In the genomic region with DNA sequence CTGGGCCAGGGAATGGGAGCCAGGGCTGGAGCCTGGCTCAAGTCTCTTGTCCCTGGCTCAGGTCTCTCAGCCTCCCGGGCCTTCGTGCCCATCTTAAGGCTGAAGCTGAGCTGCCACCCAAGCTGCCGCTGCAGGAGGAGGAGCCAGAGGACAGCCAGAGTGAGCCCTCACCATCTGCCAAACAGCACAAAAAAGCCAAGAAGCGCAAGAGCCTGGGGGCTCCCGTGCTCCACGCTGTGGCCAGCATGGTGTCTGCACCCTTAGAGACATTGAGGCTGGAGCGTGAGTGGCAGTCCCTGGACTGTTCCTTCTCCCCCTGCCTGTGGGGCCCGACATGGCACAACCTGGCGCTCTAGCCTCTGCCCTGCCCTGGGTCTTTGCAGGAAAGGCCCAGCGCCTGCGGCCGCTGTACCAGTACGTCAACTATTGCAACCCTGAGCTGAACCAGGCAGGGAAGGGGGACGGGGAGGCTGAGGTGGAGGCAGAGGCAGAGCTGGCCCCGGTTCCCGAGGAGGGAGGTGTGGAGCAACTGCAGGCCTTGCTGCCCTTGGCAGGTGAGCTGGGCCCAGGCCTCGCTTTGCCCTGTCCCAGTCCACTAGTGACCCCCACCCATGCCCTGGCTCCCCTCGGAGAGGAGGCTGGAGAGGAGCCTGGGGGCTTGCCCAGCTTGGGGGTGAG, we compare ENCODE assay signal across 1 cellular context.
TF ChIP-seq lines count a peak whose summit lies in the region.

No MANE protein-coding gene starts in this region.

TF ChIP-seq in HepG2, 621 proteins besides CTCF, POLR2A, EP300 and RAD21 (continued from another document and continues in another):
- TF ChIP-seq MXD3 (CRISPR knock-in tag; IDR thresholded peaks at IDR 0.05) (no peak), HNF4G (IDR thresholded peaks at IDR 0.05; ENCODE audit: borderline replicate concordance, low read depth, low read length) (no peak), HNF4G (CRISPR knock-in tag; IDR thresholded peaks at IDR 0.05; ENCODE audit: borderline replicate concordance, low read depth) (no peak; the same call in none of the 2 replicates), ZNF280D (CRISPR knock-in tag; IDR thresholded peaks at IDR 0.05) (peak; percentile 92), SIN3A (IDR thresholded peaks at IDR 0.05; ENCODE audit: borderline replicate concordance, low read depth, low read length) (peak; percentile 85; the same call in 1 of the 2 replicates), HMGA1 (CRISPR knock-in tag; conservative IDR thresholded peaks at IDR 0.05) (no peak), ZFP1 (CRISPR knock-in tag; IDR thresholded peaks at IDR 0.05) (peak; percentile 64; the same call in 1 of the 2 replicates), CEBPG (CRISPR knock-in tag; IDR thresholded peaks at IDR 0.05) (peak; percentile 60), ZSCAN29 (CRISPR knock-in tag; conservative IDR thresholded peaks at IDR 0.05) (0 out of 2 replicates have a peak, but pooled peaks have one; percentile 65), ZNF781 (CRISPR knock-in tag; IDR thresholded peaks at IDR 0.05; ENCODE audit: borderline replicate concordance, not compliant biosample characterization) (peak; percentile 72), ZNF792 (CRISPR knock-in tag; IDR thresholded peaks at IDR 0.05) (peak; percentile 72; the same call in 1 of the 2 replicates), ZNF891 (CRISPR knock-in tag; IDR thresholded peaks at IDR 0.05) (0 out of 2 replicates have a peak, but pooled peaks have one; percentile 3), ZFP91 (CRISPR knock-in tag; IDR thresholded peaks at IDR 0.05; ENCODE audit: borderline replicate concordance) (peak; percentile 77), ZC3H4 (CRISPR knock-in tag; IDR thresholded peaks at IDR 0.05; ENCODE audit: borderline replicate concordance) (0 out of 2 replicates have a peak, but pooled peaks have one; percentile 26), MAFF (IDR thresholded peaks at IDR 0.05; ENCODE audit: low read depth, low read length) (peak; percentile 37; the same call in 1 of the 2 replicates), U2AF1 (optimal IDR thresholded peaks at IDR 0.05; ENCODE audit: low read depth, low read length) (peak; percentile 84), PAF1 (CRISPR knock-in tag; IDR thresholded peaks at IDR 0.05) (0 out of 2 replicates have a peak, but pooled peaks have one; percentile 20), PCBP2 (optimal IDR thresholded peaks at IDR 0.05; ENCODE audit: low read depth, low read length, poor library complexity, severe bottlenecking) (no peak), NFE2 (CRISPR knock-in tag; IDR thresholded peaks at IDR 0.05) (no peak), ZNF761 (CRISPR knock-in tag; conservative IDR thresholded peaks at IDR 0.05) (peak; percentile 62; the same call in 1 of the 2 replicates), RNF2 (conservative IDR thresholded peaks at IDR 0.05; ENCODE audit: low read depth) (no peak; the same call in 1 of the 2 replicates), ZNF282 (IDR thresholded peaks at IDR 0.05; ENCODE audit: partially characterized antibody) (no peak), ZNF12 (CRISPR knock-in tag; IDR thresholded peaks at IDR 0.05) (peak; percentile 39; the same call in 1 of the 2 replicates), ZNF451 (CRISPR knock-in tag; IDR thresholded peaks at IDR 0.05) (peak; percentile 86)
- TF ChIP-seq, protein P1, sequence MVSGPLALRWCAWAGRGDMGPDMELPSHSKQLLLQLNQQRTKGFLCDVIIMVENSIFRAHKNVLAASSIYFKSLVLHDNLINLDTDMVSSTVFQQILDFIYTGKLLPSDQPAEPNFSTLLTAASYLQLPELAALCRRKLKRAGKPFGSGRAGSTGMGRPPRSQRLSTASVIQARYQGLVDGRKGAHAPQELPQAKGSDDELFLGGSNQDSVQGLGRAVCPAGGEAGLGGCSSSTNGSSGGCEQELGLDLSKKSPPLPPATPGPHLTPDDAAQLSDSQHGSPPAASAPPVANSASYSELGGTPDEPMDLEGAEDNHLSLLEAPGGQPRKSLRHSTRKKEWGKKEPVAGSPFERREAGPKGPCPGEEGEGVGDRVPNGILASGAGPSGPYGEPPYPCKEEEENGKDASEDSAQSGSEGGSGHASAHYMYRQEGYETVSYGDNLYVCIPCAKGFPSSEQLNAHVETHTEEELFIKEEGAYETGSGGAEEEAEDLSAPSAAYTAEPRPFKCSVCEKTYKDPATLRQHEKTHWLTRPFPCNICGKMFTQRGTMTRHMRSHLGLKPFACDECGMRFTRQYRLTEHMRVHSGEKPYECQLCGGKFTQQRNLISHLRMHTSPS (CRISPR knock-in tag; IDR thresholded peaks at IDR 0.05; ENCODE audit: low read depth), result peak; percentile 93
- TF ChIP-seq, protein P2, sequence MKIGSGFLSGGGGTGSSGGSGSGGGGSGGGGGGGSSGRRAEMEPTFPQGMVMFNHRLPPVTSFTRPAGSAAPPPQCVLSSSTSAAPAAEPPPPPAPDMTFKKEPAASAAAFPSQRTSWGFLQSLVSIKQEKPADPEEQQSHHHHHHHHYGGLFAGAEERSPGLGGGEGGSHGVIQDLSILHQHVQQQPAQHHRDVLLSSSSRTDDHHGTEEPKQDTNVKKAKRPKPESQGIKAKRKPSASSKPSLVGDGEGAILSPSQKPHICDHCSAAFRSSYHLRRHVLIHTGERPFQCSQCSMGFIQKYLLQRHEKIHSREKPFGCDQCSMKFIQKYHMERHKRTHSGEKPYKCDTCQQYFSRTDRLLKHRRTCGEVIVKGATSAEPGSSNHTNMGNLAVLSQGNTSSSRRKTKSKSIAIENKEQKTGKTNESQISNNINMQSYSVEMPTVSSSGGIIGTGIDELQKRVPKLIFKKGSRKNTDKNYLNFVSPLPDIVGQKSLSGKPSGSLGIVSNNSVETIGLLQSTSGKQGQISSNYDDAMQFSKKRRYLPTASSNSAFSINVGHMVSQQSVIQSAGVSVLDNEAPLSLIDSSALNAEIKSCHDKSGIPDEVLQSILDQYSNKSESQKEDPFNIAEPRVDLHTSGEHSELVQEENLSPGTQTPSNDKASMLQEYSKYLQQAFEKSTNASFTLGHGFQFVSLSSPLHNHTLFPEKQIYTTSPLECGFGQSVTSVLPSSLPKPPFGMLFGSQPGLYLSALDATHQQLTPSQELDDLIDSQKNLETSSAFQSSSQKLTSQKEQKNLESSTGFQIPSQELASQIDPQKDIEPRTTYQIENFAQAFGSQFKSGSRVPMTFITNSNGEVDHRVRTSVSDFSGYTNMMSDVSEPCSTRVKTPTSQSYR (CRISPR knock-in tag; IDR thresholded peaks at IDR 0.05; ENCODE audit: borderline replicate concordance), result peak; percentile 42; the same call in 1 of the 2 replicates
- TF ChIP-seq, protein P3, sequence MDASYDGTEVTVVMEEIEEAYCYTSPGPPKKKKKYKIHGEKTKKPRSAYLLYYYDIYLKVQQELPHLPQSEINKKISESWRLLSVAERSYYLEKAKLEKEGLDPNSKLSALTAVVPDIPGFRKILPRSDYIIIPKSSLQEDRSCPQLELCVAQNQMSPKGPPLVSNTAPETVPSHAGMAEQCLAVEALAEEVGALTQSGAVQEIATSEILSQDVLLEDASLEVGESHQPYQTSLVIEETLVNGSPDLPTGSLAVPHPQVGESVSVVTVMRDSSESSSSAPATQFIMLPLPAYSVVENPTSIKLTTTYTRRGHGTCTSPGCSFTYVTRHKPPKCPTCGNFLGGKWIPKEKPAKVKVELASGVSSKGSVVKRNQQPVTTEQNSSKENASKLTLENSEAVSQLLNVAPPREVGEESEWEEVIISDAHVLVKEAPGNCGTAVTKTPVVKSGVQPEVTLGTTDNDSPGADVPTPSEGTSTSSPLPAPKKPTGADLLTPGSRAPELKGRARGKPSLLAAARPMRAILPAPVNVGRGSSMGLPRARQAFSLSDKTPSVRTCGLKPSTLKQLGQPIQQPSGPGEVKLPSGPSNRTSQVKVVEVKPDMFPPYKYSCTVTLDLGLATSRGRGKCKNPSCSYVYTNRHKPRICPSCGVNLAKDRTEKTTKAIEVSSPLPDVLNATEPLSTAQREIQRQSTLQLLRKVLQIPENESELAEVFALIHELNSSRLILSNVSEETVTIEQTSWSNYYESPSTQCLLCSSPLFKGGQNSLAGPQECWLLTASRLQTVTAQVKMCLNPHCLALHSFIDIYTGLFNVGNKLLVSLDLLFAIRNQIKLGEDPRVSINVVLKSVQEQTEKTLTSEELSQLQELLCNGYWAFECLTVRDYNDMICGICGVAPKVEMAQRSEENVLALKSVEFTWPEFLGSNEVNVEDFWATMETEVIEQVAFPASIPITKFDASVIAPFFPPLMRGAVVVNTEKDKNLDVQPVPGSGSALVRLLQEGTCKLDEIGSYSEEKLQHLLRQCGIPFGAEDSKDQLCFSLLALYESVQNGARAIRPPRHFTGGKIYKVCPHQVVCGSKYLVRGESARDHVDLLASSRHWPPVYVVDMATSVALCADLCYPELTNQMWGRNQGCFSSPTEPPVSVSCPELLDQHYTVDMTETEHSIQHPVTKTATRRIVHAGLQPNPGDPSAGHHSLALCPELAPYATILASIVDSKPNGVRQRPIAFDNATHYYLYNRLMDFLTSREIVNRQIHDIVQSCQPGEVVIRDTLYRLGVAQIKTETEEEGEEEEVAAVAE (CRISPR knock-in tag; IDR thresholded peaks at IDR 0.05; ENCODE audit: borderline replicate concordance), result 0 out of 2 replicates have a peak, but pooled peaks have one; percentile 30
- TF ChIP-seq, protein P4, sequence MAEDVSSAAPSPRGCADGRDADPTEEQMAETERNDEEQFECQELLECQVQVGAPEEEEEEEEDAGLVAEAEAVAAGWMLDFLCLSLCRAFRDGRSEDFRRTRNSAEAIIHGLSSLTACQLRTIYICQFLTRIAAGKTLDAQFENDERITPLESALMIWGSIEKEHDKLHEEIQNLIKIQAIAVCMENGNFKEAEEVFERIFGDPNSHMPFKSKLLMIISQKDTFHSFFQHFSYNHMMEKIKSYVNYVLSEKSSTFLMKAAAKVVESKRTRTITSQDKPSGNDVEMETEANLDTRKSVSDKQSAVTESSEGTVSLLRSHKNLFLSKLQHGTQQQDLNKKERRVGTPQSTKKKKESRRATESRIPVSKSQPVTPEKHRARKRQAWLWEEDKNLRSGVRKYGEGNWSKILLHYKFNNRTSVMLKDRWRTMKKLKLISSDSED (CRISPR knock-in tag; IDR thresholded peaks at IDR 0.05), result no peak
- TF ChIP-seq, protein P5, sequence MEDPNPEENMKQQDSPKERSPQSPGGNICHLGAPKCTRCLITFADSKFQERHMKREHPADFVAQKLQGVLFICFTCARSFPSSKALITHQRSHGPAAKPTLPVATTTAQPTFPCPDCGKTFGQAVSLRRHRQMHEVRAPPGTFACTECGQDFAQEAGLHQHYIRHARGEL (CRISPR knock-in tag; IDR thresholded peaks at IDR 0.05), result no peak
- TF ChIP-seq, protein P6, sequence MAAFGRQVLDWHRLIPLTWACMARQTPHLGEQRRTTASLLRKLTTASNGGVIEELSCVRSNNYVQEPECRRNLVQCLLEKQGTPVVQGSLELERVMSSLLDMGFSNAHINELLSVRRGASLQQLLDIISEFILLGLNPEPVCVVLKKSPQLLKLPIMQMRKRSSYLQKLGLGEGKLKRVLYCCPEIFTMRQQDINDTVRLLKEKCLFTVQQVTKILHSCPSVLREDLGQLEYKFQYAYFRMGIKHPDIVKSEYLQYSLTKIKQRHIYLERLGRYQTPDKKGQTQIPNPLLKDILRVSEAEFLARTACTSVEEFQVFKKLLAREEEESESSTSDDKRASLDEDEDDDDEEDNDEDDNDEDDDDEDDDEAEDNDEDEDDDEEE (CRISPR knock-in tag; IDR thresholded peaks at IDR 0.05), result peak; percentile 17; the same call in 1 of the 2 replicates
- TF ChIP-seq, protein P7, sequence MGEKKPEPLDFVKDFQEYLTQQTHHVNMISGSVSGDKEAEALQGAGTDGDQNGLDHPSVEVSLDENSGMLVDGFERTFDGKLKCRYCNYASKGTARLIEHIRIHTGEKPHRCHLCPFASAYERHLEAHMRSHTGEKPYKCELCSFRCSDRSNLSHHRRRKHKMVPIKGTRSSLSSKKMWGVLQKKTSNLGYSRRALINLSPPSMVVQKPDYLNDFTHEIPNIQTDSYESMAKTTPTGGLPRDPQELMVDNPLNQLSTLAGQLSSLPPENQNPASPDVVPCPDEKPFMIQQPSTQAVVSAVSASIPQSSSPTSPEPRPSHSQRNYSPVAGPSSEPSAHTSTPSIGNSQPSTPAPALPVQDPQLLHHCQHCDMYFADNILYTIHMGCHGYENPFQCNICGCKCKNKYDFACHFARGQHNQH (CRISPR knock-in tag; IDR thresholded peaks at IDR 0.05), result peak; percentile 74; the same call in 1 of the 2 replicates
